19 cellular contexts compared by ENCODE assay signal in genomic region chr9:132008871-132009812, GRCh38.
DNase-seq lines count a peak whose midpoint lies in the region; ATAC-seq and TF ChIP-seq lines count a peak whose summit lies in the region.
"Had no signal": no experiment of that assay in that cellular context is flagged by ENCODE, and none has a peak within 500 bp of the region (broad histone marks: within the 10 kb centered on the region; RNA-seq: fewer than 3 reads in every experiment).

No MANE protein-coding gene starts in this region.

- H3K9me3 ChIP-seq in SK-N-SH, result no peaks in the 10 kb centered on the region
- H3K9me3 ChIP-seq in upper lobe of right lung, result no peaks in the 10 kb centered on the region
- H3K9me3 ChIP-seq in hepatocyte (ENCODE audit: low read depth), result no peaks in the 10 kb centered on the region
- H3K9me3 ChIP-seq: tibial nerve had no signal

- WGBS in SK-N-SH (ENCODE audit: low lambda C conversion rate), result 85% methylated on average over 11 of the region's 12 CpGs
- 76% methylated on average over 12 of the region's 12 CpGs for WGBS in hepatocyte (ENCODE audit: low lambda C conversion rate, missing lambda C conversion rate)

- H2AFZ ChIP-seq in SK-N-SH (ENCODE audit: low read depth), result no peak overlapping the region
- no peak overlapping the region for H2AFZ ChIP-seq in hepatocyte

- H3K27me3 ChIP-seq in SK-N-SH (ENCODE audit: insufficient read depth), result no peaks in the 10 kb centered on the region
- H3K27me3 ChIP-seq in foreskin keratinocyte, result no peaks in the 10 kb centered on the region
- no peaks in the 10 kb centered on the region for H3K27me3 ChIP-seq in upper lobe of right lung
- no peaks in the 10 kb centered on the region for H3K27me3 ChIP-seq in hepatocyte
- H3K27me3 ChIP-seq: tibial nerve had no signal

- no peak for TF ChIP-seq EP300 in SK-N-SH (IDR thresholded peaks at IDR 0.05; ENCODE audit: borderline replicate concordance in 1 of 2, low read depth in 1 of 2, low read length in 1 of 2)

- CTCF ChIA-PET in SK-N-SH (lab: Yijun Ruan, JAX), result no interaction called here

- peaks cover 9% of the 10 kb centered on the region for H3F3A ChIP-seq in SK-N-SH (replicated peaks; ENCODE audit: insufficient read depth)

- H3K4me1 ChIP-seq in SK-N-SH (ENCODE audit: control insufficient read depth in 1 of 2, insufficient read depth in 2 of 2, low read depth in 1 of 2, low read length in 1 of 2) (peaks cover 20 to 35% of the 10 kb centered on the region in 2 experiments; a peak in 3 of 4 replicates), foreskin keratinocyte (peaks cover 42% of the 10 kb centered on the region), upper lobe of right lung (no peaks in the 10 kb centered on the region), hepatocyte (ENCODE audit: insufficient read depth) (peaks cover 12% of the 10 kb centered on the region)

- H4K20me1 ChIP-seq in SK-N-SH (ENCODE audit: insufficient read depth) (no peaks in the 10 kb centered on the region; the same call in 1 of the 2 replicates), hepatocyte (ENCODE audit: insufficient read depth, poor library complexity, severe bottlenecking) (no peaks in the 10 kb centered on the region)

- no peak for TF ChIP-seq RAD21 in SK-N-SH (IDR thresholded peaks at IDR 0.05; ENCODE audit: low read length)

- H3K4me2 ChIP-seq in SK-N-SH (peak overlapping the region; percentile 40; the same call in 1 of the 2 replicates), hepatocyte (no peak overlapping the region)

- H3K27ac ChIP-seq in SK-N-SH (ENCODE audit: low read depth in 2 of 2, low read length in 1 of 2) (peak overlapping the region in 1 of 2 experiments; percentile 33; a peak in 1 of 4 replicates), foreskin keratinocyte (peak overlapping the region; percentile 46), upper lobe of right lung (no peak overlapping the region), hepatocyte (no peak overlapping the region)
- H3K27ac ChIP-seq: HL-60, tibial nerve had no signal

- H3K9me2 ChIP-seq in SK-N-SH (no peaks in the 10 kb centered on the region), hepatocyte (replicated peaks; ENCODE audit: insufficient read depth) (no peaks in the 10 kb centered on the region)

- 0 out of 2 replicates have a peak, but pooled peaks cover 5% of the 10 kb centered on the region for H3K79me2 ChIP-seq in SK-N-SH (ENCODE audit: insufficient read depth)
- peaks cover 21% of the 10 kb centered on the region for H3K79me2 ChIP-seq in hepatocyte

- intact Hi-C loops in upper lobe of right lung (cut with DNase I), result no loop called here

- H3K36me3 ChIP-seq in SK-N-SH (replicated peaks in 1 of 2; ENCODE audit: control insufficient read depth in 1 of 2, insufficient read depth in 2 of 2, low read length in 1 of 2) (peaks cover 4 to 8% of the 10 kb centered on the region in 2 experiments), upper lobe of right lung (peaks cover 12% of the 10 kb centered on the region), hepatocyte (replicated peaks; ENCODE audit: insufficient read depth, low read depth) (peaks cover 3% of the 10 kb centered on the region)

- POLR2A ChIA-PET in SK-N-SH (lab: Yijun Ruan, JAX), result no interaction called here

- DNase-seq in DMS79 (lab: John Stamatoyannopoulos, UW) (peak; percentile 46), HuH-7 (ENCODE audit: low spot score) (peak; percentile 12), SK-N-SH (no peak), foreskin keratinocyte (peak; percentile 64 to 80), upper lobe of right lung (no peak), hepatocyte (ENCODE audit: low spot score) (no peak)
- DNase-seq: activated naive CD8-positive, alpha-beta T cell treated with anti-CD3 and anti-CD28 coated beads, Interleukin-2, amount 10 ng/mL, durations not matched to agents 7 days and 5 days; activated T-cell treated with anti-CD3 and anti-CD28 coated beads, Interleukin-2, amount 50 U/mL, for 48 hours; AML-193; DMS 273 treated with DMSO at 0.1 percent for 48 hours; Kasumi-1; kidney; NCI-H187 treated with DMSO at 0.1 percent for 48 hours; occipital lobe had no signal

- H3K9ac ChIP-seq in SK-N-SH, result no peak overlapping the region; the same call in 1 of the 2 replicates

- ATAC-seq in foreskin keratinocyte (peak; percentile 67), upper lobe of right lung (no peak), GM21390 (IDR thresholded peaks at IDR 0.05; ENCODE audit: unreplicated experiment) (no peak), HG02981 (IDR thresholded peaks at IDR 0.05; ENCODE audit: unreplicated experiment) (no peak)
- ATAC-seq: stimulated activated effector memory CD8-positive, alpha-beta T cell treated with anti-CD3 and anti-CD28 coated beads, Interleukin-12 subunit alpha, Interleukin-12 subunit beta, amount 100 ng/mL, for 72 hours had no signal

- H3K4me3 ChIP-seq in SK-N-SH (ENCODE audit: low read depth in 2 of 2, low read length in 1 of 2), result no peak overlapping the region
- no peak overlapping the region for H3K4me3 ChIP-seq in upper lobe of right lung
- no peak overlapping the region for H3K4me3 ChIP-seq in hepatocyte
- H3K4me3 ChIP-seq: tibial nerve had no signal

- no peak for TF ChIP-seq CTCF in SK-N-SH (IDR thresholded peaks at IDR 0.05)
- no peak for TF ChIP-seq CTCF in foreskin keratinocyte (conservative IDR thresholded peaks at IDR 0.05)
- no peak for TF ChIP-seq CTCF in upper lobe of right lung (IDR thresholded peaks at IDR 0.05)
- no peak for TF ChIP-seq CTCF in hepatocyte (IDR thresholded peaks at IDR 0.05; ENCODE audit: poor library complexity)

TF ChIP-seq in SK-N-SH, 30 proteins besides CTCF, POLR2A, EP300 and RAD21:
- TF ChIP-seq EZH2phosphoT487 (IDR thresholded peaks at IDR 0.05; ENCODE audit: borderline replicate concordance, low read depth) (no peak), YY1 (IDR thresholded peaks at IDR 0.05; ENCODE audit: low read depth) (no peak), PBX3 (IDR thresholded peaks at IDR 0.05) (peak; percentile 34; the same call in 1 of the 2 replicates), SMC3 (IDR thresholded peaks at IDR 0.05; ENCODE audit: low read depth, low read length) (no peak)

Comparison
In these comparisons a context has a peak if more than half of its experiments do, and no peak if none do; other contexts are left out.
1. DNase-seq: peak in DMS79 (single experiment), HuH-7 (single experiment) and foreskin keratinocyte (2 of 2); none in SK-N-SH (single experiment), upper lobe of right lung (single experiment) and hepatocyte (single experiment).